In the genomic region with DNA sequence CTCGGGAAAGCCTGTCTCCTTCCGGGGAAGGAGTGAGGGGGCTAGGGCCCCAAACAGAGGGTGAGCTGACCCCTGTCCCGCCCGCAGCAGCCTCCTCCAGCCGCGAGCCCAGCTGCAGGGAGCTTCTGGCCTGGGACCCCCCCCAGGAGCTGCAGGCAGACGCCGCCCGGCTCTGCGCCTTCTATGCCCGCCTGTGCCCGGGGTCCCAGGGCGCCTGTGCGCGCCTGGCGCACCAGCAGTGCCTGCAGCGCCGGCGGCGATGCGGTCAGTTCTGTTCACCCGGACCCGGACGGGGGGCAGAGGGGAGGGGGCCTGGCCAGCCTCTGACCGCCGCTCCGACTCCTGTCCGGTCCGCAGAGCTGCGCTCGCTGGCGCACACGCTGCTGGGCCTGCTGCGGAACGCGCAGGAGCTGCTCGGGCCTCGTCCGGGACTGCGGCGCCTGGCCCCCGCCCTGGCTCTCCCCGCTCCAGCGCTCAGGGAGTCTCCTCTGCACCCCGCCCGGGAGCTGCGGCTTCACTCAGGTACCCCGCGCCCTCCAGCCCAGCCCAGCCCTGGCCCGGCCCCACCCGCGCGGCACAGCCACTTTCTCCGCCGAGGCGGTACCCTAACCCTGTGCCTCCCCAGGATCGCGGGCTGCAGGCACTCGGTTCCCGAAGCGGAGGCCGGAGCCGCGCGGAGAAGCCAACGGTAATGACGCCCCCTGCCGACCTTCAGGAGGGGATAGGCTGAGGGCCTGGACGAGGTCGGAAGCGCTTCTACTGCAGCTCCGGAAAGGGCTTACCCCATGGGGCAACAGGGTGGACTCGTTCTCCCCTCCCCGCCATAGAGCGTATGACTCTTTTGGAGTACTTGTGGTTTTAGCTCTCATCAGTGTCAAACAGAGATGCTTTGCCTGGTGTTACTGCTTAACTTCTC, we compare ENCODE assay signal across 8 cellular contexts. TPM values are rescaled to one million over a fixed set of nuclear protein-coding genes. Genes with fewer than 3 reads are reported as not detected.
DNase-seq lines count a peak whose midpoint lies in the region; ATAC-seq and TF ChIP-seq lines count a peak whose summit lies in the region.

No MANE protein-coding gene starts in this region.

- no peaks in the 10 kb centered on the region for H3K36me3 Mint-ChIP-seq in activated CD4-positive, alpha-beta memory T cell treated with anti-CD3 and anti-CD28 coated beads, Interleukin-2, amount 10 ng/mL, durations not matched to agents 7 days and 5 days (ENCODE audit: low read depth)

- no peak overlapping the region for H2AFZ ChIP-seq in KMS-11 (ENCODE audit: low read depth)

- H3K9me3 Mint-ChIP-seq in activated CD4-positive, alpha-beta memory T cell treated with anti-CD3 and anti-CD28 coated beads, Interleukin-2, amount 10 ng/mL, durations not matched to agents 7 days and 5 days, result no peaks in the 10 kb centered on the region

- H3K36me3 ChIP-seq in KMS-11 (ENCODE audit: insufficient read depth), result no peaks in the 10 kb centered on the region

- peaks cover 38% of the 10 kb centered on the region for H3K27me3 Mint-ChIP-seq in activated CD4-positive, alpha-beta memory T cell treated with anti-CD3 and anti-CD28 coated beads, Interleukin-2, amount 10 ng/mL, durations not matched to agents 7 days and 5 days

- H4K20me1 ChIP-seq in KMS-11 (ENCODE audit: insufficient read depth), result no peaks in the 10 kb centered on the region

- peak; percentile 24; the same call in 1 of the 2 replicates for TF ChIP-seq CTCF in KMS-11 (conservative IDR thresholded peaks at IDR 0.05; ENCODE audit: low read depth, low read length)

- CTCF ChIA-PET in activated CD4-positive, alpha-beta memory T cell treated with anti-CD3 and anti-CD28 coated beads, Interleukin-2, amount 10 ng/mL, durations not matched to agents 7 days and 5 days (lab: Charles Lee), result interaction anchor here (2.2 kb wide), 1 partner anchor 77 kb away, joined by 9 read pairs; no protein-coding TSS in a partner anchor

- POLR2A ChIA-PET in activated CD4-positive, alpha-beta memory T cell treated with anti-CD3 and anti-CD28 coated beads, Interleukin-2, amount 10 ng/mL, durations not matched to agents 7 days and 5 days (lab: Charles Lee), result no interaction called here

- H3K9ac ChIP-seq in KMS-11, result no peak overlapping the region

- H3K27ac ChIP-seq in KMS-11, result no peak overlapping the region

- H3K27ac Mint-ChIP-seq in activated CD4-positive, alpha-beta memory T cell treated with anti-CD3 and anti-CD28 coated beads, Interleukin-2, amount 10 ng/mL, durations not matched to agents 7 days and 5 days, result no peak overlapping the region

- peaks cover 18% of the 10 kb centered on the region for H3K4me1 Mint-ChIP-seq in activated CD4-positive, alpha-beta memory T cell treated with anti-CD3 and anti-CD28 coated beads, Interleukin-2, amount 10 ng/mL, durations not matched to agents 7 days and 5 days

- ATAC-seq in HG02973 (IDR thresholded peaks at IDR 0.05; ENCODE audit: unreplicated experiment) (no peak), GM21360 (IDR thresholded peaks at IDR 0.05; ENCODE audit: unreplicated experiment) (no peak)

- H3K27me3 ChIP-seq in KMS-11 (ENCODE audit: insufficient read depth, low read depth), result peaks cover 39% of the 10 kb centered on the region

- H3K4me2 ChIP-seq in KMS-11, result no peak overlapping the region

- no peak overlapping the region for H3K4me3 ChIP-seq in KMS-11 (IDR thresholded peaks at IDR 0.05; ENCODE audit: insufficient read depth, low read depth, low read length)

- H3K79me2 ChIP-seq in KMS-11 (ENCODE audit: insufficient read depth, low read depth), result no peaks in the 10 kb centered on the region

- H3K4me3 Mint-ChIP-seq in activated CD4-positive, alpha-beta memory T cell treated with anti-CD3 and anti-CD28 coated beads, Interleukin-2, amount 10 ng/mL, durations not matched to agents 7 days and 5 days, result no peak overlapping the region

- H3K4me1 ChIP-seq in KMS-11 (ENCODE audit: low read depth, poor library complexity, severe bottlenecking), result no peaks in the 10 kb centered on the region

- DNase-seq in DMS79 (lab: John Stamatoyannopoulos, UW), result peak; percentile 10
- peak; percentile 25 for DNase-seq in activated CD4-positive, alpha-beta memory T cell treated with anti-CD3 and anti-CD28 coated beads, Interleukin-2, amount 10 ng/mL, durations not matched to agents 7 days and 5 days
- peak; percentile 25 for DNase-seq in globus pallidus (ENCODE audit: low spot score)
- DNase-seq in retina, result peak; percentile 81
- DNase-seq in AG08395 (ENCODE audit: low spot score), result no peak

RNA-seq across cellular contexts. Expression of a gene that starts 2.0 kb away (rescaled TPM):
- not detected for total RNA-seq in activated CD4-positive, alpha-beta memory T cell treated with anti-CD3 and anti-CD28 coated beads, Interleukin-2, amount 10 ng/mL, durations not matched to agents 7 days and 5 days

RNA-seq across cellular contexts. Expression of a gene that starts 3.8 kb away (rescaled TPM):
- not detected for total RNA-seq in activated CD4-positive, alpha-beta memory T cell treated with anti-CD3 and anti-CD28 coated beads, Interleukin-2, amount 10 ng/mL, durations not matched to agents 7 days and 5 days

RNA-seq across cellular contexts. Expression of a gene that starts 15.6 kb away (rescaled TPM):
- not detected for total RNA-seq in activated CD4-positive, alpha-beta memory T cell treated with anti-CD3 and anti-CD28 coated beads, Interleukin-2, amount 10 ng/mL, durations not matched to agents 7 days and 5 days

RNA-seq across cellular contexts. Expression of a gene that starts 26.4 kb away (rescaled TPM):
- total RNA-seq in activated CD4-positive, alpha-beta memory T cell treated with anti-CD3 and anti-CD28 coated beads, Interleukin-2, amount 10 ng/mL, durations not matched to agents 7 days and 5 days, result 1 to 10 TPM; 7.8 to 7.9 TPM

RNA-seq across cellular contexts. Expression of a gene that starts 26.5 kb away (rescaled TPM):
- total RNA-seq in activated CD4-positive, alpha-beta memory T cell treated with anti-CD3 and anti-CD28 coated beads, Interleukin-2, amount 10 ng/mL, durations not matched to agents 7 days and 5 days, result 10 to 100 TPM; 72.8 to 74.6 TPM
